In genomic region chr7:159033473-159033825, GRCh38 we compare ENCODE assay signal across 32 cellular contexts.
"Had no signal": no experiment of that assay in that cellular context is flagged by ENCODE, and none has a peak within 500 bp of the region (broad histone marks: within the 10 kb centered on the region; RNA-seq: fewer than 3 reads in every experiment).

No MANE protein-coding gene starts in this region.

- H3K4me1 ChIP-seq: breast epithelium had no signal

- H3K36me3 Mint-ChIP-seq: activated naive CD4-positive, alpha-beta T cell treated with anti-CD3 and anti-CD28 coated beads, Interleukin-2, amount 50 U/mL, for 24 hours; activated naive CD8-positive, alpha-beta T cell treated with anti-CD3 and anti-CD28 coated beads, Interleukin-2, amount 10 ng/mL, durations not matched to agents 7 days and 5 days had no signal

- H3K4me1 Mint-ChIP-seq: activated naive CD4-positive, alpha-beta T cell treated with anti-CD3 and anti-CD28 coated beads, Interleukin-2, amount 50 U/mL, for 24 hours; activated naive CD8-positive, alpha-beta T cell treated with anti-CD3 and anti-CD28 coated beads, Interleukin-2, amount 10 ng/mL, durations not matched to agents 7 days and 5 days had no signal

- H3K4me2 ChIP-seq: SK-N-SH had no signal

- H3K27me3 ChIP-seq: body of pancreas, breast epithelium, MG63, Peyer's patch had no signal

- H3K27ac Mint-ChIP-seq: activated CD4-positive, alpha-beta T cell treated with anti-CD3 and anti-CD28 coated beads, Interleukin-2, amount 10 ng/mL, durations not matched to agents 24 days and 14 days; activated CD8-positive, alpha-beta T cell treated with anti-CD3 and anti-CD28 coated beads for 36 hours; activated naive CD4-positive, alpha-beta T cell treated with anti-CD3 and anti-CD28 coated beads, Interleukin-2, amount 50 U/mL, for 24 hours; activated naive CD8-positive, alpha-beta T cell treated with anti-CD3 and anti-CD28 coated beads, Interleukin-2, amount 10 ng/mL, durations not matched to agents 7 days and 5 days; activated T-helper 2 cell treated with anti-CD3 and anti-CD28 coated beads, Interferon-gamma antibody, Interleukin-2, Interleukin-4, amounts not matched to agents 10 μg/mL and 5 μg/mL and 100 μg/mL, durations not matched to agents 14 hours and 24 hours and 36 hours; T-helper 1 cell treated with Interleukin-12 subunit alpha and Interleukin-12 subunit beta and Interleukin-4 antibody, amounts not matched to agents 30 μg/mL and 1 μg/mL, for 36 hours; T-helper 2 cell treated with Interferon-gamma antibody and Interleukin-4, amounts not matched to agents 5 μg/mL and 100 μg/mL, for 36 hours had no signal

- H3K9me3 Mint-ChIP-seq: activated CD4-positive, alpha-beta T cell treated with anti-CD3 and anti-CD28 coated beads, Interleukin-2, amount 10 ng/mL, durations not matched to agents 24 days and 14 days; activated CD8-positive, alpha-beta T cell treated with anti-CD3 and anti-CD28 coated beads for 36 hours; activated naive CD4-positive, alpha-beta T cell treated with anti-CD3 and anti-CD28 coated beads, Interleukin-2, amount 50 U/mL, for 24 hours; activated naive CD8-positive, alpha-beta T cell treated with anti-CD3 and anti-CD28 coated beads, Interleukin-2, amount 10 ng/mL, durations not matched to agents 7 days and 5 days; activated T-helper 2 cell treated with anti-CD3 and anti-CD28 coated beads, Interferon-gamma antibody, Interleukin-2, Interleukin-4, amounts not matched to agents 10 μg/mL and 5 μg/mL and 100 μg/mL, durations not matched to agents 14 hours and 24 hours and 36 hours; T-helper 1 cell treated with Interleukin-12 subunit alpha and Interleukin-12 subunit beta and Interleukin-4 antibody, amounts not matched to agents 30 μg/mL and 1 μg/mL, for 36 hours; T-helper 2 cell treated with Interferon-gamma antibody and Interleukin-4, amounts not matched to agents 5 μg/mL and 100 μg/mL, for 36 hours had no signal

- ATAC-seq: activated CD8-positive, alpha-beta T cell treated with anti-CD3 and anti-CD28 coated beads for 36 hours; body of pancreas; PC-3 had no signal

- H3K36me3 ChIP-seq: breast epithelium, MG63, Peyer's patch, SJSA1 had no signal

- H3K27ac ChIP-seq: body of pancreas, breast epithelium, Peyer's patch, SJSA1 had no signal

- H3K9ac ChIP-seq: SK-N-SH had no signal

- DNase-seq: activated CD4-positive, alpha-beta T cell treated with anti-CD3 and anti-CD28 coated beads, Interleukin-2, amount 10 ng/mL, durations not matched to agents 24 days and 14 days; activated CD4-positive, alpha-beta T cell treated with anti-CD3 and anti-CD28 coated beads, Interleukin-2, amount 50 U/mL, for 4 hours; activated CD8-positive, alpha-beta T cell treated with anti-CD3 and anti-CD28 coated beads for 36 hours; activated gamma-delta T cell; activated naive CD4-positive, alpha-beta T cell treated with Interleukin-2 at 50 U/mL for 16 hours; body of pancreas; Kasumi-1; KG1; MG63; NCI-H1048; NCI-H1105 treated with DMSO at 0.1 percent for 48 hours; NCI-H1436; NCI-H1694; NCI-H1930; NCI-H2081 treated with DMSO at 0.1 percent for 48 hours; NCI-H226; NCI-H446 treated with DMSO at 0.1 percent for 48 hours; NCI-H526; NCI-H748 treated with DMSO at 0.1 percent for 48 hours; NK-92 treated with Interleukin-12 subunit alpha and Interleukin-12 subunit beta, amount 100 ng/mL, for 24 hours; PC-3; RPMI8226; SHP77 treated with DMSO at 0.1 percent for 48 hours; SK-N-SH had no signal

- H3K4me3 Mint-ChIP-seq: activated CD4-positive, alpha-beta T cell treated with anti-CD3 and anti-CD28 coated beads, Interleukin-2, amount 10 ng/mL, durations not matched to agents 24 days and 14 days; activated CD8-positive, alpha-beta T cell treated with anti-CD3 and anti-CD28 coated beads for 36 hours; activated naive CD4-positive, alpha-beta T cell treated with anti-CD3 and anti-CD28 coated beads, Interleukin-2, amount 50 U/mL, for 24 hours; activated naive CD8-positive, alpha-beta T cell treated with anti-CD3 and anti-CD28 coated beads, Interleukin-2, amount 10 ng/mL, durations not matched to agents 7 days and 5 days; T-helper 1 cell treated with Interleukin-12 subunit alpha and Interleukin-12 subunit beta and Interleukin-4 antibody, amounts not matched to agents 30 μg/mL and 1 μg/mL, for 36 hours; T-helper 2 cell treated with Interferon-gamma antibody and Interleukin-4, amounts not matched to agents 5 μg/mL and 100 μg/mL, for 36 hours had no signal

- H3K4me3 ChIP-seq: body of pancreas, breast epithelium, MG63, Peyer's patch, SJSA1 had no signal

- H3K9me3 ChIP-seq: body of pancreas, breast epithelium, MG63, Peyer's patch, SJSA1, SK-N-SH had no signal
